1 cellular context compared by ENCODE assay signal in the genomic region with DNA sequence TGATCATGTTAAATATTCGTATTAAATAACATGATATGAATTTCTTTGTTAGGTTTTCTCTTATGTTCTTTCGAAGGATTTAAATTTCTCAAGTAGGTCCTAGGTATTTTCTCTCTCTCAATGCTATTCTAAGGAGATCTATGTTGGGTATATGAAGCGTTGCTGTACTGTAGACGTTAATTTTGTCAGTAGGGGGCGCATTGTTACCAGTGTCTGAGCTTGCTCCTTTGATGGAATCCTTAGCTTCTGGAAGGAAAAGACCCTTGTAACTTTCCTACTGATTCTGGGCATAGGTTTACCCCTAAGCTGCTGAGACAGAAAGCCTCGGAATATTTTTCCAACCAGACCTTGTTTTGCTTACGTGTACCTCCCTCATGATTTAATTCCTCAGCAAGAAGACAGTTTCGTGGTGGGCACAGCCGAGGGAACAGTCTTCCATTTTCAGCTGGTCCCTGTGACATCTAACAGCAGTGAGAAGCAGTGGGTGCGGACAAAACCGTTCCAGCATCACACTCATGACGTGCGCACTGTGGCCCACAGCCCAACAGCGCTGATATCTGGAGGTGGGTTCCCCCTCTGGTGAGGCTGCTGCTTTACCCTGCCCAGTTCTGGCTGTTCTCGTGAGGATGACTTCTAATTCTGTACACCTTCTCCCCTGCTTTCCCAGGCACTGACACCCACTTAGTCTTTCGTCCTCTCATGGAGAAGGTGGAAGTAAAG.
TF ChIP-seq lines count a peak whose summit lies in the region.

No MANE protein-coding gene starts in this region.

TF ChIP-seq in IMR-90, 13 proteins besides CTCF, POLR2A, EP300 and RAD21:
- TF ChIP-seq SMC3 (IDR thresholded peaks at IDR 0.05; ENCODE audit: low read depth, low read length) (peak; percentile 79), NFE2L2 (IDR thresholded peaks at IDR 0.05; ENCODE audit: low read depth, low read length) (no peak)
